10 cellular contexts compared by ENCODE assay signal in genomic region chr12:48970702-48971334, GRCh38. TPM values are rescaled to one million over a fixed set of nuclear protein-coding genes. Genes with fewer than 3 reads are reported as not detected.
DNase-seq lines count a peak whose midpoint lies in the region; ATAC-seq, FAIRE-seq and TF ChIP-seq lines count a peak whose summit lies in the region.
"Had no signal": no experiment of that assay in that cellular context is flagged by ENCODE, and none has a peak within 500 bp of the region (broad histone marks: within the 10 kb centered on the region; RNA-seq: fewer than 3 reads in every experiment).

No MANE protein-coding gene starts in this region.

- no peak overlapping the region for H2AFZ ChIP-seq in HCT116 (ENCODE audit: low read depth, low read length, poor library complexity, severe bottlenecking)
- peak overlapping the region; percentile 55 for H2AFZ ChIP-seq in astrocyte (ENCODE audit: low read depth, low read length)

- H3K4me1 ChIP-seq in BLaER1 treated with 17β-estradiol and CSF1 and Interleukin-3, amounts not matched to agents 10 nM and 100 nM = peaks cover 34 to 64% (median 50%) of the 10 kb centered on the region in 10 experiments
- peaks cover 6 to 20% of the 10 kb centered on the region in 2 experiments; a peak in 3 of 4 replicates for H3K4me1 ChIP-seq in HCT116 (ENCODE audit: control insufficient read depth in 1 of 2, insufficient read depth in 2 of 2, low read length in 2 of 2)
- H3K4me1 ChIP-seq in astrocyte (ENCODE audit: insufficient read depth, low read length) = peaks cover 33% of the 10 kb centered on the region
- H3K4me1 ChIP-seq in naive thymus-derived CD4-positive, alpha-beta T cell (ENCODE audit: control insufficient read depth in 2 of 2, insufficient read depth in 2 of 2, low read length in 2 of 2) = peaks cover 20 to 38% of the 10 kb centered on the region in 2 donors

- peaks cover 70% of the 10 kb centered on the region for H3K27me3 Mint-ChIP-seq in astrocyte (ENCODE audit: low read depth, unreplicated experiment)
- H3K27me3 Mint-ChIP-seq in naive thymus-derived CD4-positive, alpha-beta T cell = peaks cover 38 to 82% (median 42%) of the 10 kb centered on the region in 5 donors

- ATAC-seq in HCT116 (peak; percentile 44), left colon (no peak)
- ATAC-seq in naive thymus-derived CD4-positive, alpha-beta T cell = no peak

- no peak for FAIRE-seq in astrocyte (lab: Jason Lieb, UNC)

- peaks cover 83 to 100% (median 97%) of the 10 kb centered on the region in 11 experiments for H3K27me3 ChIP-seq in BLaER1 treated with 17β-estradiol and CSF1 and Interleukin-3, amounts not matched to agents 10 nM and 100 nM
- no peaks in the 10 kb centered on the region for H3K27me3 ChIP-seq in HCT116 (ENCODE audit: insufficient read depth, low read length)
- peaks cover 79% of the 10 kb centered on the region for H3K27me3 ChIP-seq in astrocyte (ENCODE audit: insufficient read depth, low read length)
- peaks cover 6 to 31% of the 10 kb centered on the region in 2 donors for H3K27me3 ChIP-seq in naive thymus-derived CD4-positive, alpha-beta T cell (ENCODE audit: control insufficient read depth in 2 of 2, insufficient read depth in 2 of 2, low read length in 2 of 2)

- H3K4me1 Mint-ChIP-seq in astrocyte (ENCODE audit: low read depth, unreplicated experiment) = peaks cover 12% of the 10 kb centered on the region
- H3K4me1 Mint-ChIP-seq in naive thymus-derived CD4-positive, alpha-beta T cell = peaks cover 15 to 33% (median 24%) of the 10 kb centered on the region in 7 donors

- intact Hi-C loops in HCT116 (cut with micrococcal nuclease) = no loop called here
- intact Hi-C loops in naive thymus-derived CD4-positive, alpha-beta T cell (cut with micrococcal nuclease) = loop anchor here in 1 of 2 donors (1.0 to 2.0 kb wide), 2 partner anchors 9 to 14 kb away; partner anchors contain the start of gene ARF3
- intact Hi-C loops in left colon (cut with DNase I, micrococcal nuclease) = no loop called here

- H3K9me3 ChIP-seq in BLaER1 treated with 17β-estradiol and CSF1 and Interleukin-3, amounts not matched to agents 10 nM and 100 nM (replicated peaks in 1 of 11) = peaks cover 0 to 9% (median 0%) of the 10 kb centered on the region in 11 experiments; a peak in 5 of 22 replicates
- no peaks in the 10 kb centered on the region for H3K9me3 ChIP-seq in HCT116 (ENCODE audit: control insufficient read depth in 1 of 2, insufficient read depth in 1 of 2, low read depth in 1 of 2, low read length in 2 of 2)
- no peaks in the 10 kb centered on the region for H3K9me3 ChIP-seq in astrocyte (ENCODE audit: insufficient read depth, low read depth, low read length)
- no peaks in the 10 kb centered on the region for H3K9me3 ChIP-seq in naive thymus-derived CD4-positive, alpha-beta T cell (ENCODE audit: control insufficient read depth in 2 of 3, low read length in 3 of 3)

- BruUV-seq in HCT116 (replicated peaks; lab: Mats Ljungman, UMichigan) = TSS peak; percentile 49

- H3K36me3 ChIP-seq in BLaER1 treated with 17β-estradiol and CSF1 and Interleukin-3, amounts not matched to agents 10 nM and 100 nM = no peaks in the 10 kb centered on the region
- no peaks in the 10 kb centered on the region for H3K36me3 ChIP-seq in HCT116 (ENCODE audit: control insufficient read depth in 1 of 2, insufficient read depth in 2 of 2, low read length in 2 of 2)
- H3K36me3 ChIP-seq in astrocyte (ENCODE audit: insufficient read depth, low read length) = no peaks in the 10 kb centered on the region
- H3K36me3 ChIP-seq in naive thymus-derived CD4-positive, alpha-beta T cell (ENCODE audit: control insufficient read depth in 2 of 3, insufficient read depth in 3 of 3, low read length in 3 of 3) = no peaks in the 10 kb centered on the region

- peak overlapping the region in 3 of 10 experiments; percentile 25 to 40 (median 39); a peak in 4 of 20 replicates for H3K4me3 ChIP-seq in BLaER1 treated with 17β-estradiol and CSF1 and Interleukin-3, amounts not matched to agents 10 nM and 100 nM
- H3K4me3 ChIP-seq in HCT116 (replicated peaks in 1 of 2; ENCODE audit: low read depth in 1 of 2, low read length in 2 of 2) (peak overlapping the region; percentile 52 to 82), astrocyte (ENCODE audit: insufficient read depth, low read depth, low read length) (no peak overlapping the region)
- peak overlapping the region; percentile 40 for H3K4me3 ChIP-seq in naive thymus-derived CD4-positive, alpha-beta T cell (ENCODE audit: low read length)

- peak overlapping the region; percentile 18 to 89 (median 47); a peak in 18 of 22 replicates for H3K4me2 ChIP-seq in BLaER1 treated with 17β-estradiol and CSF1 and Interleukin-3, amounts not matched to agents 10 nM and 100 nM
- H3K4me2 ChIP-seq in HCT116 (ENCODE audit: low read length) (peak overlapping the region; percentile 99), astrocyte (ENCODE audit: low read length) (peak overlapping the region; percentile 81)

- TF ChIP-seq RAD21 in HCT116 (IDR thresholded peaks at IDR 0.05; ENCODE audit: low read depth) = no peak

- POLR2A ChIA-PET in HCT116 (lab: Charles Lee) = no interaction called here
- POLR2A ChIA-PET in naive thymus-derived CD4-positive, alpha-beta T cell (lab: Charles Lee) = interaction anchor here (1.4 to 2.8 kb wide), 2 partner anchors 10 to 13 kb away, joined by 5 to 8 read pairs; partner anchors contain the start of gene ARF3

- no peak for DNase-seq in HCT116 (ENCODE audit: low read depth, low spot score)
- DNase-seq in astrocyte (ENCODE audit: low read depth) = no peak
- DNase-seq in naive thymus-derived CD4-positive, alpha-beta T cell = no peak
- no peak for DNase-seq in SKM-1 (lab: John Stamatoyannopoulos, UW; ENCODE audit: unreplicated experiment)
- no peak for DNase-seq in left colon
- DNase-seq in dedifferentiated amniotic fluid mesenchymal stem cell (ENCODE audit: extremely low spot score) = no peak
- DNase-seq in AG08396 (ENCODE audit: low spot score) = no peak
- DNase-seq: NCI-H1417 treated with DMSO at 0.1 percent for 48 hours, SIG-M5 had no signal

- no peaks in the 10 kb centered on the region for H3K9me3 Mint-ChIP-seq in astrocyte (ENCODE audit: unreplicated experiment)
- peaks cover 0 to 2% (median 0%) of the 10 kb centered on the region in 11 donors for H3K9me3 Mint-ChIP-seq in naive thymus-derived CD4-positive, alpha-beta T cell

- H3K79me2 ChIP-seq in HCT116 (ENCODE audit: insufficient read depth, low read length) = peaks cover 9% of the 10 kb centered on the region; the same call in 1 of the 2 replicates
- H3K79me2 ChIP-seq in astrocyte (ENCODE audit: insufficient read depth, low read length) = no peaks in the 10 kb centered on the region

- no peak for TF ChIP-seq POLR2A in HCT116 (IDR thresholded peaks at IDR 0.05; ENCODE audit: borderline replicate concordance, extremely low read depth, insufficient read depth, insufficient read length)

- CTCF ChIA-PET in HCT116 (lab: Charles Lee) = interaction anchor here (2.6 kb wide), 1 partner anchor 18 kb away, joined by 10 read pairs; no protein-coding TSS in a partner anchor
- CTCF ChIA-PET in naive thymus-derived CD4-positive, alpha-beta T cell (lab: Charles Lee) = interaction anchor here (0.6 to 1.4 kb wide), 5 partner anchors 9 to 1742 kb away, joined by 3 to 6 read pairs (median 3); no protein-coding TSS in a partner anchor

- peak overlapping the region; percentile 66 for H3K27ac Mint-ChIP-seq in astrocyte (ENCODE audit: unreplicated experiment)
- peak overlapping the region in 2 of 9 donors; percentile 24 to 33 for H3K27ac Mint-ChIP-seq in naive thymus-derived CD4-positive, alpha-beta T cell

- peak overlapping the region; percentile 74 for H3K4me3 Mint-ChIP-seq in astrocyte (ENCODE audit: unreplicated experiment)
- H3K4me3 Mint-ChIP-seq in naive thymus-derived CD4-positive, alpha-beta T cell = peak overlapping the region; percentile 55 to 89 (median 73)

- H4K20me1 ChIP-seq in BLaER1 treated with 17β-estradiol and CSF1 and Interleukin-3, amounts not matched to agents 10 nM and 100 nM = peaks cover 0 to 68% (median 40%) of the 10 kb centered on the region in 11 experiments; a peak in 18 of 22 replicates
- H4K20me1 ChIP-seq in HCT116 (ENCODE audit: insufficient read depth) (no peaks in the 10 kb centered on the region), astrocyte (ENCODE audit: insufficient read depth, low read length) (peaks cover 30% of the 10 kb centered on the region)

- TF ChIP-seq CTCF in HCT116 (IDR thresholded peaks at IDR 0.05 in 2 of 3, conservative IDR thresholded peaks at IDR 0.05 in 1 of 3; ENCODE audit: borderline replicate concordance in 1 of 3, insufficient read depth in 1 of 3, low read depth in 2 of 3, low read length in 2 of 3) = no peak
- no peak for TF ChIP-seq CTCF in astrocyte (IDR thresholded peaks at IDR 0.05; ENCODE audit: insufficient read depth, low read depth, low read length)

- no peak overlapping the region for H3K27ac ChIP-seq in BLaER1 treated with 17β-estradiol and CSF1 and Interleukin-3, amounts not matched to agents 10 nM and 100 nM
- H3K27ac ChIP-seq in HCT116 (ENCODE audit: low read depth, low read length) (peak overlapping the region; percentile 54), astrocyte (ENCODE audit: low read depth, low read length) (no peak overlapping the region)
- no peak overlapping the region for H3K27ac ChIP-seq in naive thymus-derived CD4-positive, alpha-beta T cell (ENCODE audit: low read depth, low read length)

- H3K9me2 ChIP-seq in HCT116 (ENCODE audit: insufficient read depth) = no peaks in the 10 kb centered on the region

- RAD21 ChIA-PET in HCT116 (lab: Charles Lee; ENCODE audit: low non-redundant PET in 1 of 2, low total read pairs in 2 of 2, uncharacterized antibody in 2 of 2, unreplicated experiment in 2 of 2) = no interaction called here

- H3K9ac ChIP-seq in BLaER1 treated with 17β-estradiol and CSF1 and Interleukin-3, amounts not matched to agents 10 nM and 100 nM = peak overlapping the region in 1 of 11 experiments; percentile 44; a peak in 1 of 22 replicates
- peak overlapping the region; percentile 87 for H3K9ac ChIP-seq in HCT116 (ENCODE audit: low read length)
- no peak overlapping the region for H3K9ac ChIP-seq in astrocyte (ENCODE audit: low read length)

- H3K36me3 Mint-ChIP-seq in astrocyte (ENCODE audit: low read depth, unreplicated experiment) = no peaks in the 10 kb centered on the region
- H3K36me3 Mint-ChIP-seq in naive thymus-derived CD4-positive, alpha-beta T cell = no peaks in the 10 kb centered on the region

RNA-seq across cellular contexts. Expression of gene WNT10B, which starts 0.7 kb away (rescaled TPM):
- total RNA-seq in HCT116 (2021; ENCODE audit: unreplicated experiment) (9.8 TPM), astrocyte (0.79 and 1.1 TPM in 2 replicates), left colon (under 1 TPM; 0.15 to 0.61 TPM)
- polyA plus RNA-seq in HCT116 (2012) = 5.6 TPM in 2 replicates
- 10 to 100 TPM in 1 of 5 experiments, 1 to 10 TPM in 4; 1.8 to 10.7 (median 7.5) TPM for total RNA-seq in naive thymus-derived CD4-positive, alpha-beta T cell
- under 1 TPM; 0.07 to 0.15 TPM for polyA plus RNA-seq in naive thymus-derived CD4-positive, alpha-beta T cell

RNA-seq across cellular contexts. Expression of gene WNT1, which starts 7.3 kb away (rescaled TPM):
- total RNA-seq in HCT116 (2021; ENCODE audit: unreplicated experiment) (not detected), astrocyte (not detected in 2 replicates), left colon (not detected)
- not detected in 2 replicates for polyA plus RNA-seq in HCT116 (2012)
- total RNA-seq in naive thymus-derived CD4-positive, alpha-beta T cell = 1 to 10 TPM in 1 of 5 experiments, under 1 TPM in 3, not detected in 1; 0.30 to 1.5 (median 0.49) TPM
- polyA plus RNA-seq in naive thymus-derived CD4-positive, alpha-beta T cell = under 1 TPM in 1 of 2 donors, not detected in 1; 0.24 TPM

RNA-seq across cellular contexts. Expression of gene ARF3, which starts 13.5 kb away (rescaled TPM):
- total RNA-seq in HCT116 (2021; ENCODE audit: unreplicated experiment) (166 TPM), astrocyte (209 and 229 TPM in 2 replicates), left colon (100 to 1,000 TPM; 271 to 304 TPM)
- 126 and 150 TPM in 2 replicates for polyA plus RNA-seq in HCT116 (2012)
- total RNA-seq in naive thymus-derived CD4-positive, alpha-beta T cell = 100 to 1,000 TPM in 1 of 5 experiments, 10 to 100 TPM in 4; 48.7 to 137 (median 56.1) TPM
- 10 to 100 TPM; 15.9 to 21.9 TPM for polyA plus RNA-seq in naive thymus-derived CD4-positive, alpha-beta T cell

RNA-seq across cellular contexts. Expression of gene DDN, which starts 28.4 kb away (rescaled TPM):
- 8.1 TPM for total RNA-seq in HCT116 (2021; ENCODE audit: unreplicated experiment)
- polyA plus RNA-seq in HCT116 (2012) = 1.7 and 2.8 TPM in 2 replicates
- 0.50 and 0.55 TPM in 2 replicates for total RNA-seq in astrocyte
- under 1 TPM in 3 of 5 experiments, not detected in 2; 0.19 to 0.71 (median 0.27) TPM for total RNA-seq in naive thymus-derived CD4-positive, alpha-beta T cell
- polyA plus RNA-seq in naive thymus-derived CD4-positive, alpha-beta T cell = not detected
- under 1 TPM in 1 of 2 donors, not detected in 1; 0.06 TPM for total RNA-seq in left colon

RNA-seq across cellular contexts. Expression of gene FKBP11, which starts 45.5 kb away (rescaled TPM):
- total RNA-seq in HCT116 (2021; ENCODE audit: unreplicated experiment) (18.5 TPM), astrocyte (47.4 and 51.2 TPM in 2 replicates), left colon (10 to 100 TPM; 21.3 to 26.9 TPM)
- 6.8 and 8.0 TPM in 2 replicates for polyA plus RNA-seq in HCT116 (2012)
- total RNA-seq in naive thymus-derived CD4-positive, alpha-beta T cell = 10 to 100 TPM; 40.3 to 55.7 (median 48.5) TPM
- 10 to 100 TPM; 74.2 to 83.7 TPM for polyA plus RNA-seq in naive thymus-derived CD4-positive, alpha-beta T cell

Comparison
In these comparisons a context has a peak if more than half of its experiments do, and no peak if none do; other contexts are left out.
1. H3K4me2 ChIP-seq: peak in every context shown above with its lines; median percentile 99 in HCT116; 81 in astrocyte; 47 in BLaER1 treated with 17β-estradiol and CSF1 and Interleukin-3, amounts not matched to agents 10 nM and 100 nM.